ENCODE assay signal across 12 cellular contexts in genomic region chr4:169033660-169034059, GRCh38. TPM values are rescaled to one million over a fixed set of nuclear protein-coding genes. Genes with fewer than 3 reads are reported as not detected.
DNase-seq lines count a peak whose midpoint lies in the region; ATAC-seq and TF ChIP-seq lines count a peak whose summit lies in the region.
"Had no signal": no experiment of that assay in that cellular context is flagged by ENCODE, and none has a peak within 500 bp of the region (broad histone marks: within the 10 kb centered on the region; RNA-seq: fewer than 3 reads in every experiment).

No MANE protein-coding gene starts in this region.

- H3K23ac ChIP-seq in mesenchymal stem cell (ENCODE audit: low read length in 2 of 2) = no peak overlapping the region

- H4K91ac ChIP-seq in mesenchymal stem cell (ENCODE audit: low read length) = no peak overlapping the region

- no peak for TF ChIP-seq CTCF in VCaP (conservative IDR thresholded peaks at IDR 0.05)

- H2BK5ac ChIP-seq in mesenchymal stem cell (ENCODE audit: low read depth, low read length, poor library complexity, severe bottlenecking) = no peak overlapping the region

- no peak overlapping the region for H2BK15ac ChIP-seq in mesenchymal stem cell (ENCODE audit: low read depth, poor library complexity, severe bottlenecking)

- no peak overlapping the region for H3K9ac ChIP-seq in mesenchymal stem cell (ENCODE audit: low read length)

- ATAC-seq in GM21786 (IDR thresholded peaks at IDR 0.05; ENCODE audit: unreplicated experiment) = no peak

- H3K4me2 ChIP-seq in mesenchymal stem cell (ENCODE audit: low read length, poor library complexity, severe bottlenecking) = no peak overlapping the region

- H3K36me3 ChIP-seq in mesenchymal stem cell (ENCODE audit: control insufficient read depth in 1 of 2, insufficient read depth in 2 of 2, low read depth in 1 of 2, low read length in 2 of 2) = no peaks in the 10 kb centered on the region

- no peak overlapping the region for H3K4me3 ChIP-seq in mesenchymal stem cell (ENCODE audit: insufficient read depth in 1 of 2, low read depth in 1 of 2, low read length in 2 of 2)

- H3K9me3 ChIP-seq in mesenchymal stem cell (ENCODE audit: control insufficient read depth, low read length) = no peaks in the 10 kb centered on the region

- peak; percentile 9 to 50 for DNase-seq in NCI-H524 (lab: John Stamatoyannopoulos, UW)
- DNase-seq in NCI-H524 treated with DMSO at 0.1 percent for 48 hours (lab: John Stamatoyannopoulos, UW) = no peak
- DNase-seq in KBM-7 = peak; percentile 49
- no peak for DNase-seq in mesenchymal stem cell
- no peak for DNase-seq in OCI-M2 (lab: John Stamatoyannopoulos, UW; ENCODE audit: unreplicated experiment)
- DNase-seq in NCI-H2029 treated with DMSO at 0.1 percent for 48 hours (lab: John Stamatoyannopoulos, UW) = no peak
- DNase-seq: activated CD4-positive, alpha-beta T cell treated with anti-CD3 and anti-CD28 coated beads, Interleukin-2, amount 50 U/mL, for 4 hours; activated gamma-delta T cell; naive B cell; NCI-H2227 treated with DMSO at 0.1 percent for 48 hours had no signal

- H2AK5ac ChIP-seq in mesenchymal stem cell (ENCODE audit: low read length, severe bottlenecking) = no peak overlapping the region

- H3K4me1 ChIP-seq in mesenchymal stem cell (ENCODE audit: control insufficient read depth, insufficient read depth, low read depth, low read length) = no peaks in the 10 kb centered on the region

- no peak overlapping the region for H2BK12ac ChIP-seq in mesenchymal stem cell (ENCODE audit: low read length in 2 of 2)

- H3K27me3 ChIP-seq in mesenchymal stem cell (ENCODE audit: control insufficient read depth in 1 of 2, insufficient read depth in 1 of 2, low read length in 2 of 2) = no peaks in the 10 kb centered on the region

- no peak overlapping the region for H2BK120ac ChIP-seq in mesenchymal stem cell (ENCODE audit: low read depth, low read length)

- WGBS in mesenchymal stem cell = 97% methylated on average over 6 of the region's 6 CpGs

- no peak overlapping the region for H3K18ac ChIP-seq in mesenchymal stem cell (ENCODE audit: low read depth in 1 of 2, low read length in 2 of 2)

- H3K79me1 ChIP-seq in mesenchymal stem cell (replicated peaks; ENCODE audit: low read length, poor library complexity, severe bottlenecking) = no peaks in the 10 kb centered on the region

- no peak overlapping the region for H2AFZ ChIP-seq in mesenchymal stem cell (ENCODE audit: low read depth, low read length)

- peak overlapping the region; percentile 60 for H4K8ac ChIP-seq in mesenchymal stem cell (ENCODE audit: low read length)

- peak overlapping the region; percentile 51; the same call in 1 of the 2 replicates for H3K27ac ChIP-seq in VCaP
- no peak overlapping the region for H3K27ac ChIP-seq in mesenchymal stem cell (ENCODE audit: low read length, poor library complexity, severe bottlenecking)

- H3K14ac ChIP-seq in mesenchymal stem cell (ENCODE audit: low read length in 2 of 2) = no peak overlapping the region

- H3K4ac ChIP-seq in mesenchymal stem cell (ENCODE audit: low read depth in 1 of 2, low read length in 2 of 2) = no peak overlapping the region

- in situ Hi-C loops in KBM-7 (cut with MboI; ENCODE audit: low pct_unique_long_range_greater_than_20kb, low sequenced_read_pairs) = no loop called here

RNA-seq across cellular contexts. Expression of gene CBR4, which starts 23.6 kb away (rescaled TPM):
- 6.7 TPM for polyA plus RNA-seq in mesenchymal stem cell (2013, experiment 1 of 2)
- 6.3 TPM for polyA plus RNA-seq in mesenchymal stem cell (2013, experiment 2 of 2)

Comparison
In these comparisons a context has a peak if more than half of its experiments do, and no peak if none do; other contexts are left out.
1. DNase-seq: peak in NCI-H524 (2 of 2) and KBM-7 (single experiment); none in NCI-H524 treated with DMSO at 0.1 percent for 48 hours (single experiment), mesenchymal stem cell (single experiment), OCI-M2 (single experiment) and NCI-H2029 treated with DMSO at 0.1 percent for 48 hours (single experiment).